In the genomic region with DNA sequence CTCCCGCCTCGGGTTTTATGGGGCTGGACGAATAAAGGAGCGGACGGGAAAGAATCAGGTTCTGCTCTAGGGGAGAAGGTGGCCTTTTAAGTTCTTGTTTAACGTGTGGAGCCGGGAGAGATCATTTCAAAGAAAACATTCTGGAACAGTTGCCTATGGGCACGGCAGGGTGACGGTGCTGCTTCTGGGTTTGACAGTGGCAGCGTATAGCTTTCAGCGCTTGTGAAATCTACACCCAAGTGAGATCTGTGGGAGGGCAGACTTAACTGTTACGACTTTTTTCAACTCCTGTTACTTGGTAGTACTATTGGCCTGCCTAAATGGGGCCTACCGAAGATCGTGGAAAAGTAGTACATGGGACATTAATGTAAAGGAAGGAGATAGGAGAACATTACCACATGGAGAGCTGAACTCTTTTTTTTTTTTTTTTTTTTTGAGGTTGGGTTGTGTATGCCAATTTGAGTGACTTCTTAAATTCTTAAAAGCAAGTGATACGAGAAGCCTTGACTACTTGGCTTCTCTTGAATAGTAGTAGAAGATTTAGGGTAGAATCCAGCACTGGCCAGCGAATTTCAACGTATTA, we compare ENCODE assay signal across 8 cellular contexts. TPM values are rescaled to one million over a fixed set of nuclear protein-coding genes. Genes with fewer than 3 reads are reported as not detected.
DNase-seq lines count a peak whose midpoint lies in the region; ATAC-seq and TF ChIP-seq lines count a peak whose summit lies in the region.

No MANE protein-coding gene starts in this region.

- peak overlapping the region; percentile 99 for H2AFZ ChIP-seq in PC-9

- H3K4me3 ChIP-seq in HL-60 (replicated peaks; ENCODE audit: insufficient read depth, low read length) (peak overlapping the region; percentile 74), PC-9 (peak overlapping the region; percentile 93), aorta (ENCODE audit: low read length in 2 of 2) (peak overlapping the region; percentile 38 to 76)

- H4K20me1 ChIP-seq in PC-9 (ENCODE audit: insufficient read depth) = no peaks in the 10 kb centered on the region

- H3K27ac ChIP-seq in HL-60 (replicated peaks) = peak overlapping the region; percentile 97
- peak overlapping the region; percentile 76 for H3K27ac ChIP-seq in PC-9
- H3K27ac ChIP-seq in aorta (ENCODE audit: low read depth in 1 of 2, low read length in 2 of 2) = peak overlapping the region; percentile 81 to 86

- H3K4me2 ChIP-seq in PC-9 = peak overlapping the region; percentile 97

- CTCF ChIA-PET in PC-9 (lab: Charles Lee) = interaction anchor here (0.6 kb wide), 1 partner anchor 18 kb away, joined by 7 read pairs; no protein-coding TSS in a partner anchor
- CTCF ChIA-PET in activated naive CD4-positive, alpha-beta T cell treated with anti-CD3 and anti-CD28 coated beads for 36 hours (lab: Charles Lee) = interaction anchor here (0.6 to 3.0 kb wide), 6 partner anchors 10 to 40 kb away, joined by 3 to 11 read pairs (median 4); no protein-coding TSS in a partner anchor

- peaks cover 3% of the 10 kb centered on the region for H3K36me3 Mint-ChIP-seq in activated naive CD4-positive, alpha-beta T cell treated with anti-CD3 and anti-CD28 coated beads for 36 hours (ENCODE audit: low read depth)

- in situ Hi-C loops in Caki2 (cut with HindIII; ENCODE audit: low pct_unique_long_range_greater_than_20kb, low sequenced_read_pairs) = no loop called here

- ATAC-seq in GM19463 (IDR thresholded peaks at IDR 0.05; ENCODE audit: unreplicated experiment) (peak; percentile 38), Right ventricle myocardium superior (ENCODE audit: poor library complexity) (peak; percentile 76), aorta (ENCODE audit: low FRiP score) (peak; percentile 81)

- POLR2A ChIA-PET in PC-9 (lab: Charles Lee; ENCODE audit: unreplicated experiment) = interaction anchor here (0.6 kb wide), 2 partner anchors 1033 to 1034 kb away, joined by 4 to 18 read pairs; partner anchors contain the start of gene EIF4G2

- H3K9me3 ChIP-seq in PC-9 (ENCODE audit: insufficient read depth, low read depth) = no peaks in the 10 kb centered on the region
- no peaks in the 10 kb centered on the region for H3K9me3 ChIP-seq in aorta (ENCODE audit: control insufficient read depth, low read length)

- intact Hi-C loops in PC-9 (cut with micrococcal nuclease; ENCODE audit: unreplicated experiment) = loop anchor here (2.0 to 10.0 kb wide), 2 partner anchors 202 to 442 kb away; no protein-coding TSS in a partner anchor
- intact Hi-C loops in activated naive CD4-positive, alpha-beta T cell treated with anti-CD3 and anti-CD28 coated beads for 36 hours (cut with micrococcal nuclease) = loop anchor here (1.0 to 10.0 kb wide), 13 partner anchors 14 to 1442 kb away; partner anchors contain the start of genes AMPD3, EIF4G2, GALNT18 and RNF141
- intact Hi-C loops in Right ventricle myocardium superior (cut with DNase I) = no loop called here
- intact Hi-C loops in posterior vena cava (cut with DNase I) = loop anchor here in 1 of 2 donors (2.0 kb wide), 1 partner anchor 28 kb away; no protein-coding TSS in a partner anchor
- intact Hi-C loops in aorta (cut with DNase I) = loop anchor here (5.0 to 10.0 kb wide), 2 partner anchors 35 to 72 kb away; no protein-coding TSS in a partner anchor

- H3K27ac Mint-ChIP-seq in activated naive CD4-positive, alpha-beta T cell treated with anti-CD3 and anti-CD28 coated beads for 36 hours = no peak overlapping the region

- H3F3A ChIP-seq in PC-9 (ENCODE audit: insufficient read depth, low read depth) = peaks cover 27% of the 10 kb centered on the region; the same call in 1 of the 2 replicates

- H3K9me2 ChIP-seq in PC-9 (ENCODE audit: insufficient read depth) = no peaks in the 10 kb centered on the region

- H3K27me3 Mint-ChIP-seq in activated naive CD4-positive, alpha-beta T cell treated with anti-CD3 and anti-CD28 coated beads for 36 hours (ENCODE audit: low read depth) = peaks cover 5% of the 10 kb centered on the region

- H3K36me3 ChIP-seq in PC-9 (ENCODE audit: low read depth) (no peaks in the 10 kb centered on the region), aorta (ENCODE audit: control insufficient read depth in 1 of 2, insufficient read depth in 2 of 2, low read length in 1 of 2) (no peaks in the 10 kb centered on the region)

- DNase-seq in Caki2 (ENCODE audit: low read depth) (peak; percentile 67), HL-60 (ENCODE audit: low read depth in 1 of 2, low spot score in 1 of 2) (peak; percentile 55 to 86), PC-9 (peak; percentile 37 to 53), Right ventricle myocardium superior (no peak), posterior vena cava (ENCODE audit: low spot score) (peak; percentile 86), aorta (peak in 1 of 2 donors; percentile 68)
- peak; percentile 73 for DNase-seq in activated naive CD4-positive, alpha-beta T cell treated with anti-CD3 and anti-CD28 coated beads for 36 hours

- H3K4me1 ChIP-seq in PC-9 (replicated peaks; ENCODE audit: insufficient read depth) = peaks cover 45% of the 10 kb centered on the region
- peaks cover 0 to 4% of the 10 kb centered on the region in 2 donors for H3K4me1 ChIP-seq in aorta (ENCODE audit: control insufficient read depth in 1 of 2, insufficient read depth in 2 of 2, low read length in 2 of 2)

- WGBS in aorta, 2 donors = 0 to 1% methylated on average over 17 of the region's 17 CpGs

- no peak overlapping the region for H3K4me3 Mint-ChIP-seq in activated naive CD4-positive, alpha-beta T cell treated with anti-CD3 and anti-CD28 coated beads for 36 hours

- H3K9me3 Mint-ChIP-seq in activated naive CD4-positive, alpha-beta T cell treated with anti-CD3 and anti-CD28 coated beads for 36 hours = no peaks in the 10 kb centered on the region

- peaks cover 2% of the 10 kb centered on the region for H3K4me1 Mint-ChIP-seq in activated naive CD4-positive, alpha-beta T cell treated with anti-CD3 and anti-CD28 coated beads for 36 hours (ENCODE audit: low read depth)

- H3K27me3 ChIP-seq in HL-60 (ENCODE audit: insufficient read depth, poor library complexity, severe bottlenecking) = no peaks in the 10 kb centered on the region
- H3K27me3 ChIP-seq in PC-9 (ENCODE audit: insufficient read depth, low read depth) = no peaks in the 10 kb centered on the region
- no peaks in the 10 kb centered on the region for H3K27me3 ChIP-seq in aorta (ENCODE audit: control insufficient read depth in 1 of 2, insufficient read depth in 2 of 2, low read length in 1 of 2)

- H3K79me2 ChIP-seq in PC-9 (ENCODE audit: low read depth) = peaks cover 56% of the 10 kb centered on the region

- no peak for TF ChIP-seq CTCF in HL-60 (IDR thresholded peaks at IDR 0.05; ENCODE audit: insufficient read depth, low read length)
- TF ChIP-seq CTCF in PC-9 (conservative IDR thresholded peaks at IDR 0.05) = no peak

- no TSS peak for BruUV-seq in PC-9 (replicated peaks; lab: Mats Ljungman, UMichigan)

RNA-seq across cellular contexts. Expression of gene USP47, which starts 0.7 kb away (rescaled TPM):
- total RNA-seq in Caki2 (2014; rRNA removed; shearing (Covaris generic); ENCODE audit: low replicate concordance) = 6.0 and 9.0 TPM in 2 replicates
- 22.4 and 24.2 TPM in 2 replicates for total RNA-seq in PC-9 (2021)
- 10 to 100 TPM; 52.4 to 56.0 TPM for total RNA-seq in activated naive CD4-positive, alpha-beta T cell treated with anti-CD3 and anti-CD28 coated beads for 36 hours
- total RNA-seq in Right ventricle myocardium superior = 49.0 TPM
- total RNA-seq in posterior vena cava = 10 to 100 TPM; 49.4 to 57.8 TPM
- total RNA-seq in aorta = 10 to 100 TPM; 58.7 to 74.9 TPM
- polyA plus RNA-seq in aorta = 10 to 100 TPM; 23.2 to 31.6 TPM
